ENCODE assay signal across 17 cellular contexts in the genomic region with DNA sequence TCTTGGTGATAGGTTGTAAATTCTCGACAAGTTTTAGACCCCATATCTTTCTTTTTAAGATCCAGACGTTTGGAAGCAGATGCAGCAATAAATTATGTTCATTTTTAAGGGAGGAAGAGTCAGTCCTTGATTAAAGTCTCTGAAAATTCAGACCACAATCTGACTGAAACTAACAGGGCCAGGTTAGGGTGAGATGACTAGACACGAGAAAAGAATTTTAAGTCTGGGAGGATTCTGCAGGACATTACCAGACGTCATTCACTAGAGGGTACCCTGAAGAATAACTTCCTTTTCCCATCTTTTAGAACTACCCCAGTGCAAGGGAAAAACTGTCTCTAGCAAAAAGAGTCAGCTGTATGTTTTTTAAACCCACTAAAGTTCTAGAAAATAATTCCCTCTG. TPM values are rescaled to one million over a fixed set of nuclear protein-coding genes. Genes with fewer than 3 reads are reported as not detected.
DNase-seq lines count a peak whose midpoint lies in the region; ATAC-seq and TF ChIP-seq lines count a peak whose summit lies in the region.
"Had no signal": no experiment of that assay in that cellular context is flagged by ENCODE, and none has a peak within 500 bp of the region (broad histone marks: within the 10 kb centered on the region; RNA-seq: fewer than 3 reads in every experiment).

No MANE protein-coding gene starts in this region.

- H3K4me3 Mint-ChIP-seq in T-helper 2 cell treated with Interferon-gamma antibody and Interleukin-4, amounts not matched to agents 5 μg/mL and 100 μg/mL, for 36 hours, result no peak overlapping the region
- no peak overlapping the region for H3K4me3 Mint-ChIP-seq in stimulated activated memory B cell treated with anti-CD40 and anti-IgM and Interleukin-4, amounts not matched to agents 10 μg/mL and 1 μg/mL and 100 μg/mL, for 72 hours
- H3K4me3 Mint-ChIP-seq: neural crest cell had no signal

- no peaks in the 10 kb centered on the region for H3K4me1 ChIP-seq in psoas muscle

- no peaks in the 10 kb centered on the region for H3K27me3 Mint-ChIP-seq in T-helper 2 cell treated with Interferon-gamma antibody and Interleukin-4, amounts not matched to agents 5 μg/mL and 100 μg/mL, for 36 hours (ENCODE audit: low read depth)
- H3K27me3 Mint-ChIP-seq in stimulated activated memory B cell treated with anti-CD40 and anti-IgM and Interleukin-4, amounts not matched to agents 10 μg/mL and 1 μg/mL and 100 μg/mL, for 72 hours, result no peaks in the 10 kb centered on the region

- peaks cover 73% of the 10 kb centered on the region for H3K36me3 Mint-ChIP-seq in T-helper 2 cell treated with Interferon-gamma antibody and Interleukin-4, amounts not matched to agents 5 μg/mL and 100 μg/mL, for 36 hours (ENCODE audit: low read depth)
- peaks cover 49% of the 10 kb centered on the region for H3K36me3 Mint-ChIP-seq in stimulated activated memory B cell treated with anti-CD40 and anti-IgM and Interleukin-4, amounts not matched to agents 10 μg/mL and 1 μg/mL and 100 μg/mL, for 72 hours

- no peaks in the 10 kb centered on the region for H3K27me3 ChIP-seq in psoas muscle (ENCODE audit: insufficient read depth in 3 of 3, low read length in 2 of 3)
- no peaks in the 10 kb centered on the region for H3K27me3 ChIP-seq in brain microvascular endothelial cell (replicated peaks)
- H3K27me3 ChIP-seq: esophagus muscularis mucosa, hepatocyte, left lung had no signal

- H3K4me1 Mint-ChIP-seq in T-helper 2 cell treated with Interferon-gamma antibody and Interleukin-4, amounts not matched to agents 5 μg/mL and 100 μg/mL, for 36 hours (ENCODE audit: low read depth), result peaks cover 40% of the 10 kb centered on the region
- peaks cover 62% of the 10 kb centered on the region for H3K4me1 Mint-ChIP-seq in stimulated activated memory B cell treated with anti-CD40 and anti-IgM and Interleukin-4, amounts not matched to agents 10 μg/mL and 1 μg/mL and 100 μg/mL, for 72 hours

- peaks cover 0 to 32% of the 10 kb centered on the region in 2 donors for H3K36me3 ChIP-seq in psoas muscle (ENCODE audit: insufficient read depth in 1 of 2, low read depth in 1 of 2)
- H3K36me3 ChIP-seq in brain microvascular endothelial cell (replicated peaks), result peaks cover 5% of the 10 kb centered on the region

- peak overlapping the region; percentile 95 for H3K27ac ChIP-seq in angular gyrus (ENCODE audit: low read depth, low read length)
- no peak overlapping the region for H3K27ac ChIP-seq in psoas muscle
- H3K27ac ChIP-seq in brain microvascular endothelial cell, result no peak overlapping the region
- H3K27ac ChIP-seq: esophagus muscularis mucosa, hepatocyte, left lung had no signal

- TF ChIP-seq CTCF in psoas muscle (IDR thresholded peaks at IDR 0.05) (no peak), brain microvascular endothelial cell (IDR thresholded peaks at IDR 0.05; ENCODE audit: low read depth, low read length, missing control alignments) (no peak)

- no peaks in the 10 kb centered on the region for H3K9me3 Mint-ChIP-seq in T-helper 2 cell treated with Interferon-gamma antibody and Interleukin-4, amounts not matched to agents 5 μg/mL and 100 μg/mL, for 36 hours
- H3K9me3 Mint-ChIP-seq in stimulated activated memory B cell treated with anti-CD40 and anti-IgM and Interleukin-4, amounts not matched to agents 10 μg/mL and 1 μg/mL and 100 μg/mL, for 72 hours, result no peaks in the 10 kb centered on the region
- H3K9me3 Mint-ChIP-seq: neural crest cell had no signal

- in situ Hi-C loops in brain microvascular endothelial cell (cut with HindIII; ENCODE audit: low pct_ligation_motif_present, low sequenced_read_pairs), result loop anchor here (25.0 kb wide), 1 partner anchor 106 kb away; no protein-coding TSS in a partner anchor

- intact Hi-C loops in psoas muscle (cut with DNase I), result no loop called here

- peak; percentile 62 for ATAC-seq in HG02981 (IDR thresholded peaks at IDR 0.05; ENCODE audit: unreplicated experiment)
- ATAC-seq in stimulated activated memory B cell treated with anti-CD40 and anti-IgM and Interleukin-4, amounts not matched to agents 10 μg/mL and 1 μg/mL and 100 μg/mL, for 72 hours, result no peak
- ATAC-seq in psoas muscle, result no peak
- ATAC-seq: left lung, PC-3 had no signal

- H3K9me3 ChIP-seq in psoas muscle, result no peaks in the 10 kb centered on the region
- H3K9me3 ChIP-seq: esophagus muscularis mucosa, left lung had no signal

- peak overlapping the region; percentile 2 for H3K27ac Mint-ChIP-seq in T-helper 2 cell treated with Interferon-gamma antibody and Interleukin-4, amounts not matched to agents 5 μg/mL and 100 μg/mL, for 36 hours
- H3K27ac Mint-ChIP-seq in stimulated activated memory B cell treated with anti-CD40 and anti-IgM and Interleukin-4, amounts not matched to agents 10 μg/mL and 1 μg/mL and 100 μg/mL, for 72 hours, result peak overlapping the region; percentile 72

- H3K4me3 ChIP-seq in psoas muscle, result no peak overlapping the region
- H3K4me3 ChIP-seq in brain microvascular endothelial cell (ENCODE audit: low read depth, low read length), result no peak overlapping the region
- H3K4me3 ChIP-seq: esophagus muscularis mucosa, hepatocyte, left lung had no signal

- WGBS in psoas muscle, 3 donors, result 56 to 68% (median 58%) methylated on average over 4 of the region's 4 CpGs

- no peak for DNase-seq in T-helper 2 cell treated with Interferon-gamma antibody and Interleukin-4, amounts not matched to agents 5 μg/mL and 100 μg/mL, for 36 hours (ENCODE audit: low spot score)
- no peak for DNase-seq in T-helper 2 cell
- DNase-seq in T1000 (lab: John Stamatoyannopoulos, UW), result no peak
- no peak for DNase-seq in psoas muscle
- no peak for DNase-seq in brain microvascular endothelial cell
- DNase-seq: 8988T; activated CD4-positive, alpha-beta T cell treated with anti-CD3 and anti-CD28 coated beads for 48 hours; GF-D8; H7; left lung; PC-3 had no signal

RNA-seq across cellular contexts. Expression of a gene that starts 16.1 kb away (rescaled TPM):
- total RNA-seq in psoas muscle, result 10 to 100 TPM in 1 of 4 donors, 1 to 10 TPM in 3; 6.2 to 10.0 (median 8.0) TPM
- 1 to 10 TPM; 3.4 to 3.9 (median 3.4) TPM for polyA plus RNA-seq in psoas muscle
